Comparison of ENCODE assay signal across 24 cellular contexts in genomic region chr3:195746751-195747150, GRCh38. TPM values are rescaled to one million over a fixed set of nuclear protein-coding genes. Genes with fewer than 3 reads are reported as not detected.
DNase-seq lines count a peak whose midpoint lies in the region; ATAC-seq, FAIRE-seq and TF ChIP-seq lines count a peak whose summit lies in the region.
"Had no signal": no experiment of that assay in that cellular context is flagged by ENCODE, and none has a peak within 500 bp of the region (broad histone marks: within the 10 kb centered on the region; RNA-seq: fewer than 3 reads in every experiment).

No MANE protein-coding gene starts in this region.

- H3K9me3 ChIP-seq in H1 (ENCODE audit: insufficient read depth in 2 of 2, low read depth in 1 of 2, low read length in 1 of 2) = peaks cover 0 to 6% of the 10 kb centered on the region in 2 experiments; a peak in 1 of 4 replicates
- H3K9me3 ChIP-seq: A549, SJCRH30 had no signal

- H3K23me2 ChIP-seq in H1 (ENCODE audit: low read depth, low read length) = no peaks in the 10 kb centered on the region

- peak overlapping the region; percentile 31 for H3K27ac Mint-ChIP-seq in activated B cell treated with CpG ODN at 0.5 μM for 24 hours
- H3K27ac Mint-ChIP-seq: H9, HFFc6 had no signal

- no peak overlapping the region for H3K14ac ChIP-seq in H1 (ENCODE audit: insufficient read length)

- WGBS in H1 (ENCODE audit: extremely low coverage in 1 of 2, insufficient coverage in 1 of 2, insufficient read length in 1 of 2, insufficient replicate concordance in 2 of 2, low coverage in 1 of 2, low lambda C conversion rate in 2 of 2, missing lambda C conversion rate in 1 of 2), 2 experiments = 94% methylated on average over 9 of the region's 9 CpGs; no CpG with 5 or more reads in 1 of the 2 experiments

- H3K79me2 ChIP-seq in H1 (ENCODE audit: control insufficient read depth in 1 of 2, insufficient read depth in 2 of 2, low read length in 2 of 2) = no peaks in the 10 kb centered on the region

- no peaks in the 10 kb centered on the region; a peak in 1 of 7 replicates for H3K4me1 ChIP-seq in H1 (replicated peaks in 1 of 4; ENCODE audit: control insufficient read depth in 3 of 4, insufficient read depth in 4 of 4, low read length in 3 of 4)
- H3K4me1 ChIP-seq: A549, SJCRH30 had no signal

- TF ChIP-seq EP300 in H1 (IDR thresholded peaks at IDR 0.05; ENCODE audit: borderline replicate concordance in 1 of 2, low read depth in 2 of 2, low read length in 2 of 2) = no peak

- no peak overlapping the region for H3K4me3 Mint-ChIP-seq in activated B cell treated with CpG ODN at 0.5 μM for 24 hours
- H3K4me3 Mint-ChIP-seq: HFFc6 had no signal

- H2BK20ac ChIP-seq in H1 (ENCODE audit: low read length) = no peak overlapping the region

- no peak overlapping the region for H2BK12ac ChIP-seq in H1 (ENCODE audit: low read depth, low read length)

- peaks cover 0 to 1% of the 10 kb centered on the region in 2 experiments for H4K20me1 ChIP-seq in H1 (replicated peaks in 1 of 2; ENCODE audit: control insufficient read depth in 1 of 2, insufficient read depth in 2 of 2, low read length in 2 of 2)

- no peak overlapping the region for H3K18ac ChIP-seq in H1 (ENCODE audit: extremely low read depth, low read length)

- no peak overlapping the region for H4K91ac ChIP-seq in H1 (replicated peaks; ENCODE audit: insufficient read length, low read length)

- no peaks in the 10 kb centered on the region for H3K36me3 Mint-ChIP-seq in activated B cell treated with CpG ODN at 0.5 μM for 24 hours (ENCODE audit: low read depth)
- H3K36me3 Mint-ChIP-seq: CD4-positive, CD25-positive, alpha-beta regulatory T cell had no signal

- peaks cover 0 to 19% (median 16%) of the 10 kb centered on the region in 4 experiments; a peak in 6 of 7 replicates for H3K27me3 ChIP-seq in H1 (replicated peaks in 1 of 4; ENCODE audit: control insufficient read depth in 3 of 4, extremely low read depth in 1 of 4, insufficient read depth in 3 of 4, low read length in 3 of 4)
- H3K27me3 ChIP-seq: SJCRH30 had no signal

- H3K4ac ChIP-seq in H1 (replicated peaks; ENCODE audit: insufficient read length, low read depth, low read length) = no peak overlapping the region

- H3K9me3 Mint-ChIP-seq in activated B cell treated with CpG ODN at 0.5 μM for 24 hours = no peaks in the 10 kb centered on the region
- H3K9me3 Mint-ChIP-seq: HFFc6 had no signal

- DNase-seq in left ventricle myocardium superior (peak; percentile 19), Right ventricle myocardium inferior (ENCODE audit: missing footprints) (no peak), activated B cell treated with CpG ODN at 0.5 μM for 24 hours (no peak), H1 (ENCODE audit: low read depth in 1 of 2, low spot score in 2 of 2) (no peak), NCI-H526 treated with DMSO at 0.1 percent for 48 hours (lab: John Stamatoyannopoulos, UW) (no peak), NCI-H1048 (lab: John Stamatoyannopoulos, UW) (no peak), GM12891 (ENCODE audit: insufficient read length, low spot score) (no peak)
- DNase-seq: CD4-positive, CD25-positive, alpha-beta regulatory T cell; COR-L47; DMS 273 treated with DMSO at 0.1 percent for 48 hours; DMS79 treated with DMSO at 0.1 percent for 48 hours; H9; HFFc6; MM.1S; NCI-H1092 treated with DMSO at 0.1 percent for 48 hours; NCI-H2029 treated with DMSO at 0.1 percent for 48 hours; NCI-H345; NCI-H524; NCI-H82; SJCRH30 had no signal

- no peak overlapping the region for H4K5ac ChIP-seq in H1 (ENCODE audit: insufficient read length, low read depth, low read length)

- ATAC-seq in left ventricle myocardium superior (no peak), Right ventricle myocardium inferior (no peak), activated B cell treated with CpG ODN at 0.5 μM for 24 hours (ENCODE audit: low read depth) (no peak)
- ATAC-seq: GM12878, Panc1 had no signal

- no peak for TF ChIP-seq CTCF in activated B cell treated with CpG ODN at 0.5 μM for 24 hours (IDR thresholded peaks at IDR 0.05)
- TF ChIP-seq CTCF in H1 (IDR thresholded peaks at IDR 0.05; ENCODE audit: control extremely low read depth in 1 of 3, insufficient read depth in 1 of 3, low read depth in 1 of 3, low read length in 3 of 3) = no peak

- FAIRE-seq in H1 (lab: Jason Lieb, UNC) (no peak), GM12891 (lab: Jason Lieb, UNC) (no peak)
- FAIRE-seq: A549, GM12878 had no signal

- no peak overlapping the region for H2BK5ac ChIP-seq in H1 (ENCODE audit: low read depth, low read length)

- peaks cover 14% of the 10 kb centered on the region for H3K27me3 Mint-ChIP-seq in activated B cell treated with CpG ODN at 0.5 μM for 24 hours

- POLR2A ChIA-PET in activated B cell treated with CpG ODN at 0.5 μM for 24 hours (lab: Charles Lee) = no interaction called here
- POLR2A ChIA-PET in H1 (lab: Charles Lee; ENCODE audit: partially characterized antibody) = interaction anchor here (1.9 kb wide), 2 partner anchors 8 to 20 kb away, joined by 5 to 7 read pairs; no protein-coding TSS in a partner anchor

- 0 out of 2 replicates have a peak overlapping the region, but pooled peaks have one; percentile 48 for H2AK5ac ChIP-seq in H1 (ENCODE audit: low read depth, low read length)

- no peak overlapping the region for H3K56ac ChIP-seq in H1 (replicated peaks; ENCODE audit: insufficient read length, low read depth, low read length)

- no peak for TF ChIP-seq RAD21 in H1 (IDR thresholded peaks at IDR 0.05 in 1 of 2, conservative IDR thresholded peaks at IDR 0.05 in 1 of 2; ENCODE audit: low read depth in 2 of 2, low read length in 2 of 2)

- CTCF ChIA-PET in activated B cell treated with CpG ODN at 0.5 μM for 24 hours (lab: Charles Lee) (interaction anchor here (3.1 kb wide), 1 partner anchor 18 kb away, joined by 12 read pairs; no protein-coding TSS in a partner anchor), H1 (lab: Charles Lee; ENCODE audit: partially characterized antibody) (interaction anchor here (0.7 to 3.2 kb wide), 10 partner anchors 7 to 252 kb away, joined by 3 to 14 read pairs (median 4); no protein-coding TSS in a partner anchor)

- no peak overlapping the region for H3K27ac ChIP-seq in H1 (ENCODE audit: low read depth, low read length)
- H3K27ac ChIP-seq: A549, SJCRH30 had no signal

- H4K8ac ChIP-seq in H1 (ENCODE audit: extremely low read depth, insufficient read depth, low read length) = no peak overlapping the region

- H3K23ac ChIP-seq in H1 (ENCODE audit: insufficient read length) = no peak overlapping the region

- no peaks in the 10 kb centered on the region for H3K79me1 ChIP-seq in H1 (ENCODE audit: low read depth, low read length)

- no peak overlapping the region for H3K4me3 ChIP-seq in H1 (ENCODE audit: extremely low read depth in 1 of 4, insufficient read depth in 2 of 4, low read depth in 3 of 4, low read length in 4 of 4)
- H3K4me3 ChIP-seq: A549, GM12878, SJCRH30 had no signal

- H2BK120ac ChIP-seq in H1 (replicated peaks; ENCODE audit: low read depth, low read length) = no peak overlapping the region

- H3K4me1 Mint-ChIP-seq in activated B cell treated with CpG ODN at 0.5 μM for 24 hours = peaks cover 13% of the 10 kb centered on the region
- H3K4me1 Mint-ChIP-seq: H9 had no signal

- no peak overlapping the region for H3K4me2 ChIP-seq in H1 (ENCODE audit: insufficient read depth in 1 of 2, low read depth in 2 of 2, low read length in 2 of 2)

- H2AFZ ChIP-seq in H1 (ENCODE audit: low read length) = no peak overlapping the region

- TF ChIP-seq POLR2A in H1 (IDR thresholded peaks at IDR 0.05; ENCODE audit: control extremely low read depth in 1 of 2, low read depth in 2 of 2, low read length in 2 of 2) (no peak), GM12891 (IDR thresholded peaks at IDR 0.05; ENCODE audit: low read depth, low read length) (no peak)

- H3K9ac ChIP-seq in H1 (replicated peaks in 1 of 4; ENCODE audit: extremely low read depth in 1 of 4, low read depth in 3 of 4, low read length in 3 of 4) = no peak overlapping the region

- no peaks in the 10 kb centered on the region for H3K36me3 ChIP-seq in H1 (ENCODE audit: control insufficient read depth in 2 of 4, insufficient read depth in 4 of 4, low read length in 3 of 4)
- H3K36me3 ChIP-seq: SJCRH30 had no signal

- intact Hi-C loops in left ventricle myocardium superior (cut with micrococcal nuclease) (no loop called here), Right ventricle myocardium inferior (cut with DNase I) (loop anchor here (2.0 to 5.0 kb wide), 2 partner anchors 18 to 124 kb away; no protein-coding TSS in a partner anchor), activated B cell treated with CpG ODN at 0.5 μM for 24 hours (cut with micrococcal nuclease) (loop anchor here (5.0 kb wide), 1 partner anchor 161 kb away; the partner anchor contains the start of gene TNK2)

- no peak overlapping the region for H2BK15ac ChIP-seq in H1 (ENCODE audit: low read length)

TF ChIP-seq in H1, 55 proteins besides CTCF, POLR2A, EP300 and RAD21:
- no peak for TF ChIP-seq BCL11A (IDR thresholded peaks at IDR 0.05; ENCODE audit: low read depth in 2 of 2, low read length in 2 of 2)
- TF ChIP-seq CHD1 (IDR thresholded peaks at IDR 0.05; ENCODE audit: low read depth, low read length) = no peak
- no peak for TF ChIP-seq SAP30 (IDR thresholded peaks at IDR 0.05; ENCODE audit: insufficient read depth, insufficient replicate concordance, low read length)
- no peak for TF ChIP-seq RNF2 (IDR thresholded peaks at IDR 0.05; ENCODE audit: borderline replicate concordance, low read depth, low read length, missing control alignments, poor library complexity, severe bottlenecking)
TF ChIP-seq in H1: peak in this region for 0.

TF ChIP-seq in GM12891, 5 proteins besides CTCF, POLR2A, EP300 and RAD21:
- TF ChIP-seq TAF1 (IDR thresholded peaks at IDR 0.05; ENCODE audit: low read depth, low read length) (no peak), POU2F2 (IDR thresholded peaks at IDR 0.05; ENCODE audit: low read depth, low read length) (no peak), SPI1 (IDR thresholded peaks at IDR 0.05; ENCODE audit: low read depth, low read length) (no peak), POLR2AphosphoS5 (IDR thresholded peaks at IDR 0.05; ENCODE audit: low read depth, low read length) (no peak), PAX5 (IDR thresholded peaks at IDR 0.05; ENCODE audit: insufficient read depth, low read length, severe bottlenecking) (no peak)
TF ChIP-seq in GM12891: peak in this region for 0.

RNA-seq across cellular contexts. Expression of gene MUC20, which starts 26.0 kb away (rescaled TPM):
- total RNA-seq in left ventricle myocardium superior = 3.6 TPM
- total RNA-seq in Right ventricle myocardium inferior = 4.6 TPM
- total RNA-seq in activated B cell treated with CpG ODN at 0.5 μM for 24 hours = 4.1 and 4.6 TPM in 2 replicates
- total RNA-seq in H1 (2021; fragmentation: NEBNext Ultra II Directional; extraction: Animal tissue kit (Norgen Biotek cat#: 25700)) = 0.24 TPM in 1 of 2 replicates, not detected in the other
- 0.19 and 0.26 TPM in 2 replicates for polyA plus RNA-seq in H1 (2011; rRNA removed)
- 0.26 TPM for polyA plus RNA-seq in H1 (2011; cell fraction: cytosol; rRNA removed)
- 0.27 TPM for polyA plus RNA-seq in H1 (2011; cell fraction: nucleus; rRNA removed)
- 0.13 to 0.19 TPM (median 0.15 TPM) in 3 of 4 replicates, not detected in the other for polyA plus RNA-seq in H1 (2012, experiment 1 of 2)
- polyA plus RNA-seq in H1 (2012, experiment 2 of 2) = not detected
- polyA plus RNA-seq in H1 (2013, experiment 1 of 2) = 0.16 TPM
- polyA plus RNA-seq in H1 (2013, experiment 2 of 2) = 0.33 TPM
- polyA minus RNA-seq in H1 (2011; rRNA and poly(A)+ RNA removed) = 0.16 TPM in 1 of 2 replicates, not detected in the other
- polyA minus RNA-seq in H1 (2011; cell fraction: cytosol; rRNA and poly(A)+ RNA removed) = not detected
- not detected for polyA minus RNA-seq in H1 (2011; cell fraction: nucleus; rRNA and poly(A)+ RNA removed)
- 0.72 TPM for polyA plus RNA-seq in GM12891 (2012; ENCODE audit: low read depth, missing spikeins)
- total RNA-seq: H9, LHCN-M2, SJCRH30 had no signal
